Comparison of ENCODE assay signal across 15 cellular contexts in genomic region chr3:110419096-110419495, GRCh38.
DNase-seq lines count a peak whose midpoint lies in the region; ATAC-seq and TF ChIP-seq lines count a peak whose summit lies in the region.
"Had no signal": no experiment of that assay in that cellular context is flagged by ENCODE, and none has a peak within 500 bp of the region (broad histone marks: within the 10 kb centered on the region; RNA-seq: fewer than 3 reads in every experiment).

No MANE protein-coding gene starts in this region.

- H4K20me1 ChIP-seq in DND-41 (ENCODE audit: insufficient read depth, low read length) (no peaks in the 10 kb centered on the region), IMR-90 (ENCODE audit: insufficient read depth, low read length) (no peaks in the 10 kb centered on the region)

- H3K4me3 ChIP-seq in DND-41 (ENCODE audit: low read depth in 1 of 2, low read length in 2 of 2) (no peak overlapping the region), IMR-90 (ENCODE audit: insufficient read depth, low read depth, low read length) (no peak overlapping the region), WERI-Rb-1 (ENCODE audit: low read depth, low read length) (no peak overlapping the region)
- H3K4me3 ChIP-seq: cardiac muscle cell, right atrium auricular region had no signal

- H3K4me2 ChIP-seq in DND-41 (ENCODE audit: insufficient read depth, low read length) (no peak overlapping the region), IMR-90 (ENCODE audit: low read depth, low read length) (no peak overlapping the region)

- CTCF ChIA-PET in IMR-90 (lab: Yijun Ruan, JAX): no interaction called here

- H2BK120ac ChIP-seq in IMR-90 (ENCODE audit: low read depth, low read length): peak overlapping the region; percentile 99

- ATAC-seq in DND-41 (ENCODE audit: insufficient read depth, low read depth) (peak; percentile 50; the same call in 2 of the 3 replicates), IMR-90 (ENCODE audit: low read depth) (no peak), HG03135 (IDR thresholded peaks at IDR 0.05; ENCODE audit: unreplicated experiment) (no peak)
- ATAC-seq: activated CD4-positive, CD25-positive, alpha-beta regulatory T cell treated with anti-CD3 and anti-CD28 coated beads, Interleukin-2, amount 50 U/mL, for 24 hours; esophagus mucosa; Right ventricle myocardium inferior had no signal

- H3K27me3 ChIP-seq in DND-41 (ENCODE audit: insufficient read depth, low read length, poor library complexity): no peaks in the 10 kb centered on the region
- no peaks in the 10 kb centered on the region for H3K27me3 ChIP-seq in IMR-90 (ENCODE audit: control insufficient read depth, insufficient read depth, low read length)
- no peaks in the 10 kb centered on the region for H3K27me3 ChIP-seq in WERI-Rb-1 (ENCODE audit: insufficient read depth, low read depth, severe bottlenecking)
- H3K27me3 ChIP-seq: cardiac muscle cell, right atrium auricular region had no signal

- peak overlapping the region; percentile 93 for H3K4ac ChIP-seq in IMR-90 (ENCODE audit: low read depth, low read length)

- peak overlapping the region; percentile 96; the same call in 2 of the 3 replicates for H2BK15ac ChIP-seq in IMR-90 (ENCODE audit: low read depth, low read length)

- BruUV-seq in IMR-90 (replicated peaks; lab: Mats Ljungman, UMichigan): no TSS peak

- TF ChIP-seq CTCF in DND-41 (IDR thresholded peaks at IDR 0.05; ENCODE audit: borderline replicate concordance, extremely low read depth, low read length, poor library complexity, severe bottlenecking) (peak; percentile 49), IMR-90 (conservative IDR thresholded peaks at IDR 0.05; ENCODE audit: low read depth, low read length) (no peak), WERI-Rb-1 (IDR thresholded peaks at IDR 0.05; ENCODE audit: low read depth, low read length) (0 out of 2 replicates have a peak, but pooled peaks have one; percentile 5)

- H3K23ac ChIP-seq in IMR-90 (ENCODE audit: low read depth, low read length): peak overlapping the region; percentile 85

- dilution Hi-C loops in IMR-90 (cut with HindIII; ENCODE audit: low sequenced_read_pairs, unreplicated experiment): no loop called here

- no peaks in the 10 kb centered on the region; a peak in 1 of 4 replicates for H3K79me1 ChIP-seq in IMR-90 (ENCODE audit: low read depth in 1 of 2, low read length in 2 of 2)

- peak overlapping the region; percentile 100 for H2BK5ac ChIP-seq in IMR-90 (ENCODE audit: low read depth, low read length, poor library complexity, severe bottlenecking)

- in situ Hi-C loops in IMR-90 (cut with MboI; ENCODE audit: low sequenced_read_pairs): no loop called here

- POLR2A ChIA-PET in IMR-90 (lab: Charles Lee; ENCODE audit: unreplicated experiment): interaction anchor here (0.5 kb wide), 1 partner anchor 1634 kb away, joined by 3 read pairs; no protein-coding TSS in a partner anchor

- peak overlapping the region; percentile 35 for H3K56ac ChIP-seq in IMR-90 (ENCODE audit: extremely low read depth, insufficient read depth, low read length)

- H4K8ac ChIP-seq in IMR-90 (ENCODE audit: low read depth in 2 of 2, low read length in 2 of 2): peak overlapping the region; percentile 93 to 97

- no peak for TF ChIP-seq POLR2A in IMR-90 (IDR thresholded peaks at IDR 0.05; ENCODE audit: low read depth, low read length)

- H4K91ac ChIP-seq in IMR-90 (ENCODE audit: insufficient read depth, low read depth, low read length): peak overlapping the region; percentile 96

- DNase-seq in DND-41 (peak; percentile 11), IMR-90 (no peak), WERI-Rb-1 (no peak), kidney tubule cell (ENCODE audit: low spot score) (peak; percentile 48), midbrain (lab: John Stamatoyannopoulos, UW) (no peak), HuH-7 (ENCODE audit: low spot score) (no peak)
- DNase-seq in stimulated activated CD4-positive, alpha-beta T cell treated with anti-CD3 and anti-CD28 coated beads, Interleukin-2, amount 100 ng/mL, for 48 hours: no peak
- DNase-seq: activated T-cell treated with anti-CD3 and anti-CD28 coated beads, Interleukin-2, amount 50 U/mL, for 24 hours; NCI-H446 had no signal

- H3K9ac ChIP-seq in DND-41 (ENCODE audit: low read depth, low read length) (no peak overlapping the region), IMR-90 (ENCODE audit: low read depth, low read length) (no peak overlapping the region)

- H3K14ac ChIP-seq in IMR-90 (replicated peaks; ENCODE audit: low read depth, low read length): peak overlapping the region; percentile 91

- H3K9me3 ChIP-seq in DND-41 (ENCODE audit: insufficient read depth, low read length, severe bottlenecking): no peaks in the 10 kb centered on the region
- H3K9me3 ChIP-seq in IMR-90 (ENCODE audit: control insufficient read depth, insufficient read depth, low read length): no peaks in the 10 kb centered on the region
- H3K9me3 ChIP-seq in WERI-Rb-1 (ENCODE audit: severe bottlenecking): no peaks in the 10 kb centered on the region
- H3K9me3 ChIP-seq: right atrium auricular region had no signal

- H2AFZ ChIP-seq in DND-41 (ENCODE audit: low read depth, low read length): no peak overlapping the region
- no peak overlapping the region for H2AFZ ChIP-seq in IMR-90 (replicated peaks; ENCODE audit: low read length, poor library complexity)

- H2AK5ac ChIP-seq in IMR-90 (ENCODE audit: low read depth, low read length): peak overlapping the region; percentile 54

- H3K36me3 ChIP-seq in DND-41 (ENCODE audit: insufficient read depth, low read length): no peaks in the 10 kb centered on the region
- H3K36me3 ChIP-seq in IMR-90 (ENCODE audit: control insufficient read depth, insufficient read depth, low read length): no peaks in the 10 kb centered on the region
- H3K36me3 ChIP-seq in WERI-Rb-1: no peaks in the 10 kb centered on the region
- H3K36me3 ChIP-seq: cardiac muscle cell, right atrium auricular region had no signal

- H2AK9ac ChIP-seq in IMR-90 (replicated peaks; ENCODE audit: low read depth, low read length, poor library complexity): no peak overlapping the region

- no peaks in the 10 kb centered on the region for H3K79me2 ChIP-seq in DND-41 (ENCODE audit: insufficient read depth, low read length)

- TF ChIP-seq RAD21 in IMR-90 (IDR thresholded peaks at IDR 0.05; ENCODE audit: low read length): no peak

- H4K5ac ChIP-seq in IMR-90 (ENCODE audit: low read depth, low read length): peak overlapping the region; percentile 95

- no CpG with 5 or more reads among the region's 2 CpGs for WGBS in IMR-90 (ENCODE audit: extremely low coverage in 2 of 2, insufficient read length in 1 of 2), 2 experiments

- H3K18ac ChIP-seq in IMR-90 (ENCODE audit: low read depth, low read length): peak overlapping the region; percentile 99

- H3K4me1 ChIP-seq in DND-41 (ENCODE audit: insufficient read depth, low read length) (no peaks in the 10 kb centered on the region), IMR-90 (ENCODE audit: control insufficient read depth, insufficient read depth, low read length) (peaks cover 9% of the 10 kb centered on the region)
- H3K4me1 ChIP-seq: right atrium auricular region had no signal

- no peaks in the 10 kb centered on the region for H3K9me1 ChIP-seq in IMR-90 (ENCODE audit: insufficient read depth, low read length)

- H3K27ac ChIP-seq in DND-41 (ENCODE audit: low read length): no peak overlapping the region
- H3K27ac ChIP-seq in IMR-90 (ENCODE audit: insufficient read depth, low read length): peak overlapping the region; percentile 96
- no peak overlapping the region for H3K27ac ChIP-seq in WERI-Rb-1
- H3K27ac ChIP-seq: cardiac muscle cell, right atrium auricular region had no signal

- peak overlapping the region; percentile 99 for H2BK20ac ChIP-seq in IMR-90 (ENCODE audit: low read depth, low read length)

- intact Hi-C loops in IMR-90 (cut with micrococcal nuclease): loop anchor here (5.0 to 10.0 kb wide), 2 partner anchors 687 to 884 kb away; no protein-coding TSS in a partner anchor

TF ChIP-seq in IMR-90, 13 proteins besides CTCF, POLR2A, EP300 and RAD21:
- TF ChIP-seq CHD1 (IDR thresholded peaks at IDR 0.05; ENCODE audit: low read depth, low read length) (no peak), FOS (IDR thresholded peaks at IDR 0.05; ENCODE audit: low read depth, low read length) (no peak), MAZ (IDR thresholded peaks at IDR 0.05; ENCODE audit: borderline replicate concordance, low read depth, low read length) (no peak), SMC3 (IDR thresholded peaks at IDR 0.05; ENCODE audit: low read depth, low read length) (no peak), RFX5 (IDR thresholded peaks at IDR 0.05; ENCODE audit: low read depth, low read length) (no peak), BHLHE40 (IDR thresholded peaks at IDR 0.05; ENCODE audit: low read depth, low read length) (no peak), ELK1 (IDR thresholded peaks at IDR 0.05; ENCODE audit: borderline replicate concordance, low read depth, low read length) (no peak), NFE2L2 (IDR thresholded peaks at IDR 0.05; ENCODE audit: low read depth, low read length) (no peak), MAFK (IDR thresholded peaks at IDR 0.05; ENCODE audit: low read depth, low read length) (no peak), USF2 (IDR thresholded peaks at IDR 0.05; ENCODE audit: low read depth, low read length) (no peak), RCOR1 (IDR thresholded peaks at IDR 0.05; ENCODE audit: insufficient replicate concordance, low read length) (no peak), CEBPB (IDR thresholded peaks at IDR 0.05; ENCODE audit: low read depth, low read length) (no peak), MXI1 (IDR thresholded peaks at IDR 0.05; ENCODE audit: borderline replicate concordance, low read depth, low read length) (no peak)

Comparison
In these comparisons a context has a peak if more than half of its experiments do, and no peak if none do; other contexts are left out.
1. DNase-seq: peak in DND-41 (single experiment) and kidney tubule cell (single experiment); none in IMR-90 (single experiment), WERI-Rb-1 (single experiment), midbrain (single experiment), stimulated activated CD4-positive, alpha-beta T cell treated with anti-CD3 and anti-CD28 coated beads, Interleukin-2, amount 100 ng/mL, for 48 hours (0 of 2) and HuH-7 (single experiment).